ENCODE assay signal across 28 cellular contexts in genomic region chr4:92600638-92601037, GRCh38.
DNase-seq lines count a peak whose midpoint lies in the region; ATAC-seq lines count a peak whose summit lies in the region.
"Had no signal": no experiment of that assay in that cellular context is flagged by ENCODE, and none has a peak within 500 bp of the region (broad histone marks: within the 10 kb centered on the region; RNA-seq: fewer than 3 reads in every experiment).

No MANE protein-coding gene starts in this region.

- H3K9ac ChIP-seq in neuronal stem cell (ENCODE audit: low read depth, low read length, poor library complexity) = no peak overlapping the region
- H3K9ac ChIP-seq: KMS-11 had no signal

- peaks cover 0 to 6% (median 0%) of the 10 kb centered on the region in 3 donors for H3K36me3 Mint-ChIP-seq in immature natural killer cell
- H3K36me3 Mint-ChIP-seq: activated naive CD4-positive, alpha-beta T cell treated with anti-CD3 and anti-CD28 coated beads, Interleukin-2, amount 50 U/mL, for 24 hours; CD4-positive, CD25-positive, alpha-beta regulatory T cell had no signal

- ATAC-seq in HG02798 (IDR thresholded peaks at IDR 0.05; ENCODE audit: poor library complexity, unreplicated experiment) (no peak), GM18519 (IDR thresholded peaks at IDR 0.05; ENCODE audit: low FRiP score, unreplicated experiment) (no peak)
- ATAC-seq: activated T-helper 17 cell treated with anti-CD3 and anti-CD28 coated beads, Interleukin-2, amount 50 U/mL, for 72 hours; left cardiac atrium; stimulated activated naive CD8-positive, alpha-beta T cell treated with anti-CD3 and anti-CD28 coated beads, Interleukin-15, Interleukin-2, amounts not matched to agents 100 U/mL and 50 U/mL, for 24 hours had no signal

- H4K8ac ChIP-seq in neuronal stem cell (ENCODE audit: low read depth, low read length) = no peak overlapping the region

- H3K4me3 Mint-ChIP-seq in immature natural killer cell = no peak overlapping the region
- H3K4me3 Mint-ChIP-seq: activated CD4-positive, alpha-beta memory T cell treated with anti-CD3 and anti-CD28 coated beads, Interleukin-2, amount 10 ng/mL, durations not matched to agents 7 days and 5 days; activated naive CD4-positive, alpha-beta T cell treated with anti-CD3 and anti-CD28 coated beads, Interleukin-2, amount 50 U/mL, for 24 hours; activated T-helper 17 cell treated with anti-CD3 and anti-CD28 coated beads, Interleukin-2, amount 50 U/mL, for 72 hours; CD4-positive, CD25-positive, alpha-beta regulatory T cell; neural crest cell had no signal

- H3K4me1 Mint-ChIP-seq in immature natural killer cell = no peaks in the 10 kb centered on the region
- H3K4me1 Mint-ChIP-seq: activated CD4-positive, alpha-beta memory T cell treated with anti-CD3 and anti-CD28 coated beads, Interleukin-2, amount 10 ng/mL, durations not matched to agents 7 days and 5 days; activated naive CD4-positive, alpha-beta T cell treated with anti-CD3 and anti-CD28 coated beads, Interleukin-2, amount 50 U/mL, for 24 hours; activated T-helper 17 cell treated with anti-CD3 and anti-CD28 coated beads, Interleukin-2, amount 50 U/mL, for 72 hours; CD4-positive, CD25-positive, alpha-beta regulatory T cell; neural crest cell had no signal

- H3K27ac Mint-ChIP-seq in immature natural killer cell = no peak overlapping the region
- H3K27ac Mint-ChIP-seq: activated CD4-positive, alpha-beta memory T cell treated with anti-CD3 and anti-CD28 coated beads, Interleukin-2, amount 10 ng/mL, durations not matched to agents 7 days and 5 days; activated naive CD4-positive, alpha-beta T cell treated with anti-CD3 and anti-CD28 coated beads, Interleukin-2, amount 50 U/mL, for 24 hours; activated T-helper 17 cell treated with anti-CD3 and anti-CD28 coated beads, Interleukin-2, amount 50 U/mL, for 72 hours; CD4-positive, CD25-positive, alpha-beta regulatory T cell had no signal

- no peak overlapping the region for H3K27ac ChIP-seq in neuronal stem cell (replicated peaks; ENCODE audit: low read length)
- H3K27ac ChIP-seq: breast epithelium, KMS-11, sigmoid colon, testis had no signal

- no peak overlapping the region for H2AK5ac ChIP-seq in neuronal stem cell (ENCODE audit: low read depth, low read length)

- no peaks in the 10 kb centered on the region for H3K79me1 ChIP-seq in neuronal stem cell (ENCODE audit: low read depth, low read length)

- peaks cover 17 to 59% (median 30%) of the 10 kb centered on the region in 6 donors for H3K9me3 Mint-ChIP-seq in immature natural killer cell
- H3K9me3 Mint-ChIP-seq: neural crest cell had no signal

- H2BK15ac ChIP-seq in neuronal stem cell (ENCODE audit: low read length) = peak overlapping the region; percentile 49

- H3K27me3 Mint-ChIP-seq in immature natural killer cell (ENCODE audit: low read depth in 3 of 3) = peaks cover 0 to 1% (median 0%) of the 10 kb centered on the region in 3 donors
- H3K27me3 Mint-ChIP-seq: activated CD4-positive, alpha-beta memory T cell treated with anti-CD3 and anti-CD28 coated beads, Interleukin-2, amount 10 ng/mL, durations not matched to agents 7 days and 5 days; activated naive CD4-positive, alpha-beta T cell treated with anti-CD3 and anti-CD28 coated beads, Interleukin-2, amount 50 U/mL, for 24 hours; activated T-helper 17 cell treated with anti-CD3 and anti-CD28 coated beads, Interleukin-2, amount 50 U/mL, for 72 hours had no signal

- no peak overlapping the region for H3K23ac ChIP-seq in neuronal stem cell (ENCODE audit: low read depth, low read length, poor library complexity)

- H2BK5ac ChIP-seq in neuronal stem cell (ENCODE audit: low read length) = no peak overlapping the region

- H4K91ac ChIP-seq in neuronal stem cell (ENCODE audit: low read depth, low read length, poor library complexity) = no peak overlapping the region

- no peak overlapping the region for H3K4ac ChIP-seq in neuronal stem cell (ENCODE audit: low read length)

- H3K18ac ChIP-seq in neuronal stem cell (ENCODE audit: low read length) = no peak overlapping the region

- H2BK12ac ChIP-seq in neuronal stem cell (ENCODE audit: low read length) = no peak overlapping the region

- H2BK120ac ChIP-seq in neuronal stem cell (ENCODE audit: low read depth, low read length) = no peak overlapping the region

- DNase-seq in ELF-1 (ENCODE audit: low read depth, low spot score) = peak; percentile 44
- DNase-seq in SK-N-DZ (ENCODE audit: low spot score) = peak; percentile 3
- DNase-seq in iPS DF 4.7 (ENCODE audit: extremely low read depth, low spot score) = peak; percentile 46
- no peak for DNase-seq in neuronal stem cell (ENCODE audit: low spot score)
- DNase-seq in immature natural killer cell = no peak
- no peak for DNase-seq in OCI-M2 (lab: John Stamatoyannopoulos, UW; ENCODE audit: unreplicated experiment)
- DNase-seq: activated CD4-positive, alpha-beta memory T cell treated with anti-CD3 and anti-CD28 coated beads, Interleukin-2, amount 10 ng/mL, durations not matched to agents 7 days and 5 days; activated CD4-positive, CD25-positive, alpha-beta regulatory T cell; CD4-positive, CD25-positive, alpha-beta regulatory T cell; effector CD4-positive, alpha-beta T cell; left cardiac atrium; mammary epithelial cell; NCI-H1417; NCI-H2029 treated with DMSO at 0.1 percent for 48 hours; NCI-H226; NCI-H774; Right ventricle myocardium superior; sigmoid colon; stimulated activated naive CD8-positive, alpha-beta T cell treated with anti-CD3 and anti-CD28 coated beads, Interleukin-15, Interleukin-2, amounts not matched to agents 100 U/mL and 50 U/mL, for 24 hours; testis had no signal

- peak overlapping the region; percentile 75 for H2AFZ ChIP-seq in neuronal stem cell (ENCODE audit: low read length)

- peak overlapping the region; percentile 17 for H3K14ac ChIP-seq in neuronal stem cell (ENCODE audit: low read length)

- no peak overlapping the region for H3K4me3 ChIP-seq in neuronal stem cell (ENCODE audit: low read length in 2 of 2)
- H3K4me3 ChIP-seq: breast epithelium, HAP-1, sigmoid colon, testis had no signal

- H3K4me1 ChIP-seq in neuronal stem cell (ENCODE audit: control insufficient read depth in 2 of 2, insufficient read depth in 1 of 2, low read depth in 1 of 2, low read length in 2 of 2) = peaks cover 0 to 5% of the 10 kb centered on the region in 2 donors
- H3K4me1 ChIP-seq: breast epithelium, HAP-1, sigmoid colon, testis had no signal

- H3K36me3 ChIP-seq in neuronal stem cell (replicated peaks in 1 of 2; ENCODE audit: control insufficient read depth in 2 of 2, insufficient read depth in 2 of 2, low read length in 2 of 2) = no peaks in the 10 kb centered on the region
- H3K36me3 ChIP-seq: breast epithelium, HAP-1, sigmoid colon had no signal

- WGBS in neuronal stem cell (ENCODE audit: extremely low coverage in 2 of 2, insufficient read length in 2 of 2, insufficient replicate concordance in 1 of 2), 2 donors = no CpG with 5 or more reads among the region's 6 CpGs

- H3K4me2 ChIP-seq in neuronal stem cell (ENCODE audit: insufficient read depth, low read length, poor library complexity, severe bottlenecking) = no peak overlapping the region
- H3K4me2 ChIP-seq: KMS-11 had no signal

- no peaks in the 10 kb centered on the region for H3K27me3 ChIP-seq in neuronal stem cell (ENCODE audit: control insufficient read depth in 3 of 3, insufficient read depth in 3 of 3, low read depth in 1 of 3, low read length in 3 of 3)
- H3K27me3 ChIP-seq: breast epithelium, sigmoid colon, testis had no signal

- H3K9me3 ChIP-seq in neuronal stem cell (replicated peaks in 1 of 2; ENCODE audit: control insufficient read depth in 2 of 2, insufficient read depth in 1 of 2, low read depth in 1 of 2, low read length in 2 of 2) = no peaks in the 10 kb centered on the region
- H3K9me3 ChIP-seq: breast epithelium, HAP-1, sigmoid colon, testis had no signal

Comparison
In these comparisons a context has a peak if more than half of its experiments do, and no peak if none do; other contexts are left out.
1. DNase-seq: peak in ELF-1 (single experiment), SK-N-DZ (single experiment) and iPS DF 4.7 (single experiment); none in neuronal stem cell (single experiment), immature natural killer cell (0 of 3) and OCI-M2 (single experiment).